ENCODE assay signal across 8 cellular contexts in the genomic region with DNA sequence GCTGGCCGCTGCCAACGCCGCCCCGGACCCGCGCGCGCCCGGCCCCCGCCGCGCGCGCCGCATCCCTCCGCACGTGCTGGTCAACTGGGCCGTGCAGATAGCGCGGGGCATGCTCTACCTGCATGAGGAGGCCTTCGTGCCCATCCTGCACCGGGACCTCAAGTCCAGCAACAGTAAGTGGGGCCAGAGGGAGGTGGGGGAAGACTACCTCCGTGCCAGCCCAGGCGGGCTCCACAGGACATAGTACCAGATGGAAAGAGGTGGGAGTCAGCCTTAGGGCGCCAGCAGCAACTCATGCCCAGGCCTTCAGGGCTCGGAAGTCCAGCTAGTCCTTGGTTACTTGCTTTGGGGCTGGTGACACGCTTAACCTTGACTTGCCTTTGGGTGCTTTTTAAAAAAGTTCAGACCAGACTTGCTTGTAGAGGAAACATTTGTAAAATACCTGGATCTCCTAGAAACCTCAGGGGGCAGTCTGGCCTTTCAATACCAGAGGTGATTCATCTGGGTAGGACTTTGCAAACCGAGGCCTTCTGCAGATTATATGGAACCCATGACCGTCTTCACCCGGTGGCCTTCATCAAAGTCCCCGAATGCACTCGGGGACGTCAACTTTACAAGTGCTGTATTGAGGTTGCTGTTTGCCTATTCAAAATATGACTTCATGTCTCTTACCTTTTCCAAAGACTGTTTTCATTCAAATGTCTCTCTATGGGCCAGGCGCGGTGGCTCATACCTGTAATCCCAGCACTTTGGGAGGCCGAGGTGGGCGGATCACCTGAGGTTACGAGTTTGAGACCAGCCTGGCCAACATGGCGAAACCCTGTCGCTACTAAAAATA. TPM values are rescaled to one million over a fixed set of nuclear protein-coding genes. Genes with fewer than 3 reads are reported as not detected.
DNase-seq lines count a peak whose midpoint lies in the region; ATAC-seq and TF ChIP-seq lines count a peak whose summit lies in the region.

No MANE protein-coding gene starts in this region.

- H3K4me1 ChIP-seq in PC-3 (ENCODE audit: insufficient read depth, low read length) (peaks cover 16% of the 10 kb centered on the region), SJCRH30 (no peaks in the 10 kb centered on the region)
- H3K4me1 ChIP-seq in effector memory CD4-positive, alpha-beta T cell (ENCODE audit: control insufficient read depth, insufficient read depth, low read length, poor library complexity, severe bottlenecking) = peaks cover 5% of the 10 kb centered on the region

- H3K79me2 ChIP-seq in PC-3 (ENCODE audit: low read length) (peaks cover 52% of the 10 kb centered on the region), neural cell (replicated peaks; ENCODE audit: insufficient read depth, low read length) (no peaks in the 10 kb centered on the region)

- peak overlapping the region; percentile 89 for H3K4me2 ChIP-seq in PC-3 (ENCODE audit: low read length)
- peak overlapping the region; percentile 82 for H3K4me2 ChIP-seq in neural cell (ENCODE audit: low read length)

- H3K36me3 ChIP-seq in PC-3 (ENCODE audit: low read depth, low read length) = no peaks in the 10 kb centered on the region
- H3K36me3 ChIP-seq in effector memory CD4-positive, alpha-beta T cell (ENCODE audit: control insufficient read depth, insufficient read depth, low read length) = no peaks in the 10 kb centered on the region
- no peaks in the 10 kb centered on the region for H3K36me3 ChIP-seq in neural cell (ENCODE audit: insufficient read depth, low read length)
- no peaks in the 10 kb centered on the region for H3K36me3 ChIP-seq in SJCRH30

- H3K9ac ChIP-seq in PC-3 (ENCODE audit: low read length) = peak overlapping the region; percentile 70
- peak overlapping the region; percentile 64 for H3K9ac ChIP-seq in neural cell (ENCODE audit: low read length)

- POLR2A ChIA-PET in PC-3 (lab: Charles Lee; ENCODE audit: unreplicated experiment) = no interaction called here

- BruUV-seq in PC-3 (replicated peaks; lab: Mats Ljungman, UMichigan) = TSS peak; percentile 48

- TF ChIP-seq RAD21 in neural cell (conservative IDR thresholded peaks at IDR 0.05) = no peak

- DNase-seq in NCI-H2081 (lab: John Stamatoyannopoulos, UW) = peak; percentile 26 to 67
- no peak for DNase-seq in NCI-H2081 treated with DMSO at 0.1 percent for 48 hours (lab: John Stamatoyannopoulos, UW)
- peak; percentile 38 for DNase-seq in PC-3
- DNase-seq in effector memory CD4-positive, alpha-beta T cell = no peak
- DNase-seq in SJCRH30 = no peak

- ATAC-seq in PC-3 (peak; percentile 9; the same call in 1 of the 2 replicates), HG02973 (IDR thresholded peaks at IDR 0.05; ENCODE audit: unreplicated experiment) (no peak), GM18867 (IDR thresholded peaks at IDR 0.05; ENCODE audit: unreplicated experiment) (no peak)

- H3K27me3 ChIP-seq in PC-3 (ENCODE audit: low read length) (no peaks in the 10 kb centered on the region), neural cell (ENCODE audit: insufficient read depth, low read depth, low read length) (peaks cover 30% of the 10 kb centered on the region), SJCRH30 (0 out of 2 replicates have a peak, but pooled peaks cover 2% of the 10 kb centered on the region)
- no peaks in the 10 kb centered on the region for H3K27me3 ChIP-seq in effector memory CD4-positive, alpha-beta T cell (replicated peaks; ENCODE audit: control insufficient read depth, insufficient read depth, low read length, poor library complexity, severe bottlenecking)

- no peak for TF ChIP-seq EP300 in neural cell (conservative IDR thresholded peaks at IDR 0.05; ENCODE audit: poor library complexity, severe bottlenecking)

- CTCF ChIA-PET in PC-3 (lab: Charles Lee) = interaction anchor here (0.8 kb wide), 1 partner anchor 112 kb away, joined by 7 read pairs; no protein-coding TSS in a partner anchor

- H3K4me3 ChIP-seq in PC-3 (ENCODE audit: low read length) = peak overlapping the region; percentile 74
- peak overlapping the region; percentile 72 for H3K4me3 ChIP-seq in effector memory CD4-positive, alpha-beta T cell (ENCODE audit: insufficient read depth, low read depth, low read length, poor library complexity, severe bottlenecking)
- peak overlapping the region; percentile 76 for H3K4me3 ChIP-seq in neural cell (ENCODE audit: low read length)
- H3K4me3 ChIP-seq in SJCRH30 = no peak overlapping the region

- no peaks in the 10 kb centered on the region for H3F3A ChIP-seq in PC-3 (ENCODE audit: low read length, unreplicated experiment)
- no peaks in the 10 kb centered on the region for H3F3A ChIP-seq in neural cell (ENCODE audit: insufficient read depth, low read length, poor library complexity, severe bottlenecking)

- intact Hi-C loops in PC-3 (cut with micrococcal nuclease) = no loop called here

- H3K9me2 ChIP-seq in PC-3 (replicated peaks; ENCODE audit: low read length) (no peaks in the 10 kb centered on the region), neural cell (ENCODE audit: insufficient read depth, low read length) (no peaks in the 10 kb centered on the region)

- H3K27ac ChIP-seq in PC-3 (ENCODE audit: low read length) (no peak overlapping the region), neural cell (ENCODE audit: low read length) (no peak overlapping the region), SJCRH30 (no peak overlapping the region)
- H3K27ac ChIP-seq in effector memory CD4-positive, alpha-beta T cell (ENCODE audit: insufficient read depth, low read length, poor library complexity, severe bottlenecking) = no peak overlapping the region

- H4K20me1 ChIP-seq in PC-3 (ENCODE audit: low read length) (peaks cover 12% of the 10 kb centered on the region; the same call in 1 of the 2 replicates), neural cell (ENCODE audit: insufficient read depth) (no peaks in the 10 kb centered on the region)

- H2AFZ ChIP-seq in PC-3 (ENCODE audit: low read length) (peak overlapping the region; percentile 45), neural cell (ENCODE audit: low read depth, low read length) (no peak overlapping the region)

- no peaks in the 10 kb centered on the region for H3K9me3 ChIP-seq in PC-3 (ENCODE audit: low read length)
- H3K9me3 ChIP-seq in effector memory CD4-positive, alpha-beta T cell (ENCODE audit: control insufficient read depth, low read length) = no peaks in the 10 kb centered on the region
- no peaks in the 10 kb centered on the region for H3K9me3 ChIP-seq in neural cell (ENCODE audit: low read length)
- no peaks in the 10 kb centered on the region for H3K9me3 ChIP-seq in SJCRH30 (replicated peaks)

- no peak for TF ChIP-seq CTCF in PC-3 (conservative IDR thresholded peaks at IDR 0.05; ENCODE audit: low read depth, low read length)
- no peak for TF ChIP-seq CTCF in neural cell (IDR thresholded peaks at IDR 0.05; ENCODE audit: poor library complexity, severe bottlenecking)

TF ChIP-seq in neural cell, 6 proteins besides CTCF, POLR2A, EP300 and RAD21:
- TF ChIP-seq SMC3 (conservative IDR thresholded peaks at IDR 0.05; ENCODE audit: poor library complexity) (no peak), MXI1 (conservative IDR thresholded peaks at IDR 0.05; ENCODE audit: poor library complexity, severe bottlenecking) (peak; percentile 58)

RNA-seq across cellular contexts. Expression of gene MAP3K21, which starts 1.4 kb away (rescaled TPM):
- total RNA-seq in PC-3 (2014; rRNA removed) = 13.7 and 17.1 TPM in 2 replicates
- polyA plus RNA-seq in neural cell = 3.7 and 5.1 TPM in 2 replicates
- 4.6 and 5.4 TPM in 2 replicates for polyA minus RNA-seq in neural cell
- not detected in 2 replicates for total RNA-seq in SJCRH30 (2014; rRNA removed; shearing (Covaris generic))

RNA-seq across cellular contexts. Expression of gene PCNX2, which starts 33.4 kb away (rescaled TPM):
- 17.3 and 34.6 TPM in 2 replicates for total RNA-seq in PC-3 (2014; rRNA removed)
- 17.2 and 19.3 TPM in 2 replicates for polyA plus RNA-seq in neural cell
- polyA minus RNA-seq in neural cell = 160 and 176 TPM in 2 replicates
- total RNA-seq in SJCRH30 (2014; rRNA removed; shearing (Covaris generic)) = 3.5 and 4.5 TPM in 2 replicates

Comparison
In these comparisons a context has a peak if more than half of its experiments do, and no peak if none do; other contexts are left out.
1. DNase-seq: peak in NCI-H2081 (2 of 2) and PC-3 (single experiment); none in NCI-H2081 treated with DMSO at 0.1 percent for 48 hours (single experiment), effector memory CD4-positive, alpha-beta T cell (0 of 3) and SJCRH30 (0 of 2).
2. RNA of gene MAP3K21, which starts 1.4 kb away (total RNA-seq): 13.7 to 17.1 TPM in PC-3; not detected in SJCRH30; every median in the first group is over 10 times any median in the second.